1 cellular context compared by ENCODE assay signal in genomic region chr2:38680868-38681267, GRCh38.
A peak's percentile ranks its signal among the peaks of the same experiment; 100 is the strongest.
TF ChIP-seq lines count a peak whose summit lies in the region.

No MANE protein-coding gene starts in this region.

TF ChIP-seq in HepG2, 621 proteins besides CTCF, POLR2A, EP300 and RAD21:
- peak; percentile 85 for TF ChIP-seq ZNF121 (CRISPR knock-in tag; IDR thresholded peaks at IDR 0.05)
